19 cellular contexts compared by ENCODE assay signal in the genomic region with DNA sequence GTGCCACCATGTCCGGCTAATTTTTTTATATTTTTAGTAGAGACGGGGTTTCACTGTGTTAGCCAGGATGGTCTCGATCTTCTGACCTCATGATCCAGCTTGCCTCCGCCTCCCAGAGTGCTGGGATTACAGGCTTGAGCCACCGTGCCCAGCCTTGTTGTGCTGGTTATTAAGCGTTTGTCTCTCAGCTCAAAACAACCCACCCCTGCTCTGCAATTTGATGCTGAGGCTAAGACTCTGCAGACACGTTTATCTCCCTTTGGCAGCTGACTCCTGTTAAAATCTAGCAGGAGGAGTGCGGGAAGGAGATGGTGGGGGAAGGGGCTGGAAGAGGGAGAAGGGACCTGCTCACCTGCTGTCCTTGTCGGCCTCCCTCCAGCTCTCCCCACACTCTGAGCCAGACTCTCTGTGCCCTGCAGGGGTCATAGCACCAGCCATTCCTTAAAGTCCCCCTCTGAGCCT. TPM values are rescaled to one million over a fixed set of nuclear protein-coding genes. Genes with fewer than 3 reads are reported as not detected.
DNase-seq lines count a peak whose midpoint lies in the region; ATAC-seq and TF ChIP-seq lines count a peak whose summit lies in the region.
"Had no signal": no experiment of that assay in that cellular context is flagged by ENCODE, and none has a peak within 500 bp of the region (broad histone marks: within the 10 kb centered on the region; RNA-seq: fewer than 3 reads in every experiment).

No MANE protein-coding gene starts in this region.

- peaks cover 36% of the 10 kb centered on the region for H3K4me1 Mint-ChIP-seq in progenitor cell of endocrine pancreas (ENCODE audit: low read depth)

- H3K36me3 Mint-ChIP-seq in progenitor cell of endocrine pancreas (ENCODE audit: insufficient read depth), result no peaks in the 10 kb centered on the region
- H3K36me3 Mint-ChIP-seq: activated naive CD4-positive, alpha-beta T cell treated with anti-CD3 and anti-CD28 coated beads, Interleukin-2, amount 10 ng/mL, durations not matched to agents 7 days and 5 days; immature natural killer cell had no signal

- WGBS in hepatocyte (ENCODE audit: low lambda C conversion rate, missing lambda C conversion rate), result 30% methylated on average over 9 of the region's 9 CpGs

- H3K9me3 ChIP-seq in HEK293 (ENCODE audit: control insufficient read depth, insufficient read depth, low read depth, low read length), result no peaks in the 10 kb centered on the region
- H3K9me3 ChIP-seq in SJCRH30 (replicated peaks), result no peaks in the 10 kb centered on the region
- H3K9me3 ChIP-seq in hepatocyte (ENCODE audit: low read depth), result no peaks in the 10 kb centered on the region
- H3K9me3 ChIP-seq: lower lobe of right lung had no signal

- H3K36me3 ChIP-seq in HEK293 (ENCODE audit: control insufficient read depth in 2 of 2, insufficient read depth in 1 of 2, low read length in 2 of 2) (no peaks in the 10 kb centered on the region), SJCRH30 (no peaks in the 10 kb centered on the region), hepatocyte (replicated peaks; ENCODE audit: insufficient read depth, low read depth) (no peaks in the 10 kb centered on the region)
- H3K36me3 ChIP-seq: lower lobe of right lung had no signal

- H3K9me3 Mint-ChIP-seq in progenitor cell of endocrine pancreas (ENCODE audit: low read depth), result no peaks in the 10 kb centered on the region
- H3K9me3 Mint-ChIP-seq: immature natural killer cell had no signal

- POLR2A ChIA-PET in HEK293 (lab: Yijun Ruan, JAX), result interaction anchor here (1.4 kb wide), 1 partner anchor 29 kb away, joined by 5 read pairs; a partner anchor contains a TSS

- ATAC-seq in HG03280 (IDR thresholded peaks at IDR 0.05; ENCODE audit: unreplicated experiment), result no peak
- no peak for ATAC-seq in HG02840 (IDR thresholded peaks at IDR 0.05; ENCODE audit: low FRiP score, unreplicated experiment)
- ATAC-seq: lower lobe of right lung had no signal

- H3K79me2 ChIP-seq in hepatocyte, result no peaks in the 10 kb centered on the region

- H3K27ac ChIP-seq in HEK293 (ENCODE audit: extremely low read depth, low read depth, low read length) (no peak overlapping the region), SJCRH30 (no peak overlapping the region), hepatocyte (peak overlapping the region; percentile 32)
- H3K27ac ChIP-seq: coronary artery, lower lobe of right lung had no signal

- H3K4me1 ChIP-seq in HEK293 (ENCODE audit: control insufficient read depth, insufficient read depth, low read length) (no peaks in the 10 kb centered on the region), SJCRH30 (peaks cover 17% of the 10 kb centered on the region), hepatocyte (ENCODE audit: insufficient read depth) (peaks cover 51% of the 10 kb centered on the region)

- peak overlapping the region; percentile 86 for H3K27ac Mint-ChIP-seq in progenitor cell of endocrine pancreas
- H3K27ac Mint-ChIP-seq: activated naive CD4-positive, alpha-beta T cell treated with anti-CD3 and anti-CD28 coated beads, Interleukin-2, amount 10 ng/mL, durations not matched to agents 7 days and 5 days; immature natural killer cell had no signal

- H3K9me2 ChIP-seq in hepatocyte (replicated peaks; ENCODE audit: insufficient read depth), result no peaks in the 10 kb centered on the region

- no peak overlapping the region for H2AFZ ChIP-seq in hepatocyte

- no peak for TF ChIP-seq CTCF in HEK293 (tag by site-specific recombination; IDR thresholded peaks at IDR 0.05)
- TF ChIP-seq CTCF in hepatocyte (IDR thresholded peaks at IDR 0.05; ENCODE audit: poor library complexity), result no peak
- no peak for TF ChIP-seq CTCF in progenitor cell of endocrine pancreas (IDR thresholded peaks at IDR 0.05; ENCODE audit: unreplicated experiment)

- H3K27me3 Mint-ChIP-seq in progenitor cell of endocrine pancreas, result no peaks in the 10 kb centered on the region
- H3K27me3 Mint-ChIP-seq: activated naive CD4-positive, alpha-beta T cell treated with anti-CD3 and anti-CD28 coated beads, Interleukin-2, amount 10 ng/mL, durations not matched to agents 7 days and 5 days; naive B cell had no signal

- no peak overlapping the region for H3K4me3 Mint-ChIP-seq in progenitor cell of endocrine pancreas (ENCODE audit: low read depth)
- H3K4me3 Mint-ChIP-seq: activated naive CD4-positive, alpha-beta T cell treated with anti-CD3 and anti-CD28 coated beads, Interleukin-2, amount 10 ng/mL, durations not matched to agents 7 days and 5 days; immature natural killer cell had no signal

- H3K4me3 ChIP-seq in HEK293 (ENCODE audit: low read depth, low read length), result no peak overlapping the region
- no peak overlapping the region for H3K4me3 ChIP-seq in SJCRH30
- H3K4me3 ChIP-seq in hepatocyte, result no peak overlapping the region
- H3K4me3 ChIP-seq: coronary artery, lower lobe of right lung had no signal

- no peaks in the 10 kb centered on the region for H4K20me1 ChIP-seq in hepatocyte (ENCODE audit: insufficient read depth, poor library complexity, severe bottlenecking)

- H3K4me2 ChIP-seq in hepatocyte, result no peak overlapping the region

- no peaks in the 10 kb centered on the region for H3K27me3 ChIP-seq in SJCRH30
- H3K27me3 ChIP-seq in hepatocyte, result no peaks in the 10 kb centered on the region

- CTCF ChIA-PET in HEK293 (lab: Yijun Ruan, JAX), result interaction anchor here (0.6 to 4.0 kb wide), 5 partner anchors 13 to 1270 kb away, joined by 3 to 19 read pairs (median 4); no protein-coding TSS in a partner anchor

- peak; percentile 54 to 72 for DNase-seq in SJCRH30
- DNase-seq in hepatocyte (ENCODE audit: low spot score), result peak; percentile 30
- DNase-seq in progenitor cell of endocrine pancreas (ENCODE audit: low spot score, unreplicated experiment), result no peak
- DNase-seq in NCI-H1930 (lab: John Stamatoyannopoulos, UW), result no peak
- DNase-seq: activated CD4-positive, alpha-beta T cell treated with anti-CD3 and anti-CD28 coated beads, Interleukin-2, amount 50 U/mL, for 4 hours; activated naive CD4-positive, alpha-beta T cell treated with anti-CD3 and anti-CD28 coated beads, Interleukin-2, amount 10 ng/mL, durations not matched to agents 7 days and 5 days; AML-193; EL; immature natural killer cell; lower lobe of right lung; naive B cell; NCI-H1105 treated with DMSO at 0.1 percent for 48 hours; NCI-H345; small intestine; stimulated activated CD4-positive, alpha-beta T cell treated with anti-CD3 and anti-CD28 coated beads, Interleukin-4, amount 100 ng/mL, for 4 hours had no signal

TF ChIP-seq in HEK293, 187 proteins besides CTCF, POLR2A, EP300 and RAD21 (continues in another document):
- TF ChIP-seq, protein P1, sequence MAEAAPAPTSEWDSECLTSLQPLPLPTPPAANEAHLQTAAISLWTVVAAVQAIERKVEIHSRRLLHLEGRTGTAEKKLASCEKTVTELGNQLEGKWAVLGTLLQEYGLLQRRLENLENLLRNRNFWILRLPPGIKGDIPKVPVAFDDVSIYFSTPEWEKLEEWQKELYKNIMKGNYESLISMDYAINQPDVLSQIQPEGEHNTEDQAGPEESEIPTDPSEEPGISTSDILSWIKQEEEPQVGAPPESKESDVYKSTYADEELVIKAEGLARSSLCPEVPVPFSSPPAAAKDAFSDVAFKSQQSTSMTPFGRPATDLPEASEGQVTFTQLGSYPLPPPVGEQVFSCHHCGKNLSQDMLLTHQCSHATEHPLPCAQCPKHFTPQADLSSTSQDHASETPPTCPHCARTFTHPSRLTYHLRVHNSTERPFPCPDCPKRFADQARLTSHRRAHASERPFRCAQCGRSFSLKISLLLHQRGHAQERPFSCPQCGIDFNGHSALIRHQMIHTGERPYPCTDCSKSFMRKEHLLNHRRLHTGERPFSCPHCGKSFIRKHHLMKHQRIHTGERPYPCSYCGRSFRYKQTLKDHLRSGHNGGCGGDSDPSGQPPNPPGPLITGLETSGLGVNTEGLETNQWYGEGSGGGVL (tag by site-specific recombination; IDR thresholded peaks at IDR 0.05), result peak; percentile 54
- TF ChIP-seq ZNF423 (tag by site-specific recombination; IDR thresholded peaks at IDR 0.05), result no peak
- peak; percentile 37 for TF ChIP-seq ZIC2 (tag by site-specific recombination; IDR thresholded peaks at IDR 0.05)
- 0 out of 2 replicates have a peak, but pooled peaks have one; percentile 32 for TF ChIP-seq ZNF677 (tag by site-specific recombination; IDR thresholded peaks at IDR 0.05)

RNA-seq across cellular contexts. Expression of a gene that starts 29.9 kb away (rescaled TPM):
- total RNA-seq in SJCRH30 (2014; rRNA removed; shearing (Covaris generic)), result 35.8 and 36.6 TPM in 2 replicates
- 72.4 and 75.6 TPM in 2 replicates for total RNA-seq in hepatocyte
- polyA plus RNA-seq in hepatocyte, result 116 and 130 TPM in 2 replicates
- total RNA-seq in progenitor cell of endocrine pancreas, result 53.4 and 58.8 TPM in 2 replicates

RNA-seq across cellular contexts. Expression of a gene that starts 43.3 kb away (rescaled TPM):
- 13.7 and 14.7 TPM in 2 replicates for total RNA-seq in SJCRH30 (2014; rRNA removed; shearing (Covaris generic))
- total RNA-seq in hepatocyte (28.5 and 59.3 TPM in 2 replicates), progenitor cell of endocrine pancreas (27.4 and 37.4 TPM in 2 replicates)
- 45.5 and 52.7 TPM in 2 replicates for polyA plus RNA-seq in hepatocyte

Comparison
In these comparisons a context has a peak if more than half of its experiments do, and no peak if none do; other contexts are left out.
1. DNase-seq: peak in SJCRH30 (2 of 2) and hepatocyte (single experiment); none in progenitor cell of endocrine pancreas (single experiment) and NCI-H1930 (0 of 2).